12 cellular contexts compared by ENCODE assay signal in genomic region chr5:112475747-112476435, GRCh38. TPM values are rescaled to one million over a fixed set of nuclear protein-coding genes. Genes with fewer than 3 reads are reported as not detected.
DNase-seq lines count a peak whose midpoint lies in the region; ATAC-seq and TF ChIP-seq lines count a peak whose summit lies in the region.
"Had no signal": no experiment of that assay in that cellular context is flagged by ENCODE, and none has a peak within 500 bp of the region (broad histone marks: within the 10 kb centered on the region; RNA-seq: fewer than 3 reads in every experiment).

No MANE protein-coding gene starts in this region.

- no peaks in the 10 kb centered on the region for H3K9me3 ChIP-seq in BE2C
- H3K9me3 ChIP-seq: Peyer's patch had no signal

- no peak for DNase-seq in LNCaP clone FGC (ENCODE audit: low read depth)
- peak; percentile 66 for DNase-seq in inferior parietal cortex (ENCODE audit: extremely low spot score)
- no peak for DNase-seq in sciatic nerve (ENCODE audit: low spot score)
- no peak for DNase-seq in stimulated activated naive CD8-positive, alpha-beta T cell treated with anti-CD3 and anti-CD28 coated beads, Interleukin-15, Interleukin-2, amounts not matched to agents 100 U/mL and 50 U/mL, for 24 hours
- no peak for DNase-seq in BE2C
- DNase-seq: activated CD8-positive, alpha-beta memory T cell treated with anti-CD3 and anti-CD28 coated beads for 24 hours; NCI-H2171 treated with DMSO at 0.1 percent for 48 hours; Peyer's patch had no signal

- no peak overlapping the region for H3K4me3 ChIP-seq in LNCaP clone FGC (ENCODE audit: low read depth, low read length)
- no peak overlapping the region for H3K4me3 ChIP-seq in BE2C (ENCODE audit: low read depth, low read length)
- H3K4me3 ChIP-seq: Peyer's patch had no signal

- no peaks in the 10 kb centered on the region for H3K36me3 Mint-ChIP-seq in brain
- H3K36me3 Mint-ChIP-seq: activated naive CD4-positive, alpha-beta T cell treated with anti-CD3 and anti-CD28 coated beads, Interleukin-2, amount 50 U/mL, for 24 hours; memory B cell had no signal

- peak; percentile 14; the same call in 1 of the 2 replicates for TF ChIP-seq CTCF in LNCaP clone FGC (IDR thresholded peaks at IDR 0.05; ENCODE audit: control insufficient read depth, extremely low read depth, insufficient read depth)
- no peak for TF ChIP-seq CTCF in brain (conservative IDR thresholded peaks at IDR 0.05)
- no peak for TF ChIP-seq CTCF in BE2C (IDR thresholded peaks at IDR 0.05; ENCODE audit: low read depth, low read length)

- no peaks in the 10 kb centered on the region for H3K4me1 ChIP-seq in BE2C
- H3K4me1 ChIP-seq: Peyer's patch had no signal

- H3K9me3 Mint-ChIP-seq in brain, result no peaks in the 10 kb centered on the region
- H3K9me3 Mint-ChIP-seq: activated naive CD4-positive, alpha-beta T cell treated with anti-CD3 and anti-CD28 coated beads, Interleukin-2, amount 50 U/mL, for 24 hours; memory B cell had no signal

- intact Hi-C loops in sciatic nerve (cut with DNase I), result no loop called here

- peak overlapping the region in 4 of 5 experiments; percentile 32 to 92 (median 79) for H3K27ac Mint-ChIP-seq in brain
- H3K27ac Mint-ChIP-seq: activated naive CD4-positive, alpha-beta T cell treated with anti-CD3 and anti-CD28 coated beads, Interleukin-2, amount 50 U/mL, for 24 hours; memory B cell had no signal

- peak overlapping the region in 1 of 5 experiments; percentile 36 for H3K4me3 Mint-ChIP-seq in brain
- H3K4me3 Mint-ChIP-seq: activated naive CD4-positive, alpha-beta T cell treated with anti-CD3 and anti-CD28 coated beads, Interleukin-2, amount 50 U/mL, for 24 hours; memory B cell had no signal

- H3K27me3 ChIP-seq in BE2C, result peaks cover 4% of the 10 kb centered on the region
- H3K27me3 ChIP-seq: Peyer's patch had no signal

- ATAC-seq in sciatic nerve (peak; percentile 67), HG03095 (IDR thresholded peaks at IDR 0.05; ENCODE audit: unreplicated experiment) (no peak)
- ATAC-seq in stimulated activated naive CD8-positive, alpha-beta T cell treated with anti-CD3 and anti-CD28 coated beads, Interleukin-15, Interleukin-2, amounts not matched to agents 100 U/mL and 50 U/mL, for 24 hours, result no peak

- H3K36me3 ChIP-seq in BE2C, result no peaks in the 10 kb centered on the region
- H3K36me3 ChIP-seq: Peyer's patch had no signal

- H3K4me1 Mint-ChIP-seq in brain, result peaks cover 26% of the 10 kb centered on the region
- H3K4me1 Mint-ChIP-seq: activated naive CD4-positive, alpha-beta T cell treated with anti-CD3 and anti-CD28 coated beads, Interleukin-2, amount 50 U/mL, for 24 hours; memory B cell had no signal

- H3K27me3 Mint-ChIP-seq in brain, result no peaks in the 10 kb centered on the region

RNA-seq across cellular contexts. Expression of gene EPB41L4A, which starts 56.8 kb away (rescaled TPM):
- 9.6 TPM for polyA plus RNA-seq in brain (ENCODE audit: insufficient read depth, low read depth, low replicate concordance)
- 29.4 TPM for total RNA-seq in sciatic nerve
- 0.15 TPM for polyA plus RNA-seq in BE2C (2012; ENCODE audit: insufficient read depth, insufficient read length, low read depth)
